ENCODE assay signal across 13 cellular contexts in genomic region chr12:123382684-123383083, GRCh38. TPM values are rescaled to one million over a fixed set of nuclear protein-coding genes. Genes with fewer than 3 reads are reported as not detected.
DNase-seq lines count a peak whose midpoint lies in the region; ATAC-seq and TF ChIP-seq lines count a peak whose summit lies in the region.
"Had no signal": no experiment of that assay in that cellular context is flagged by ENCODE, and none has a peak within 500 bp of the region (broad histone marks: within the 10 kb centered on the region; RNA-seq: fewer than 3 reads in every experiment).

No MANE protein-coding gene starts in this region.

- no peak overlapping the region for H3K27ac Mint-ChIP-seq in activated naive CD4-positive, alpha-beta T cell treated with anti-CD3 and anti-CD28 coated beads, Interleukin-2, amount 10 ng/mL, durations not matched to agents 7 days and 5 days
- peak overlapping the region in 1 of 2 donors; percentile 46 for H3K27ac Mint-ChIP-seq in activated naive CD4-positive, alpha-beta T cell treated with anti-CD3 and anti-CD28 coated beads, Interleukin-2, amount 50 U/mL, for 72 hours
- no peak overlapping the region for H3K27ac Mint-ChIP-seq in T-helper 17 cell
- peak overlapping the region; percentile 64 for H3K27ac Mint-ChIP-seq in glutamatergic neuron (ENCODE audit: unreplicated experiment)
- H3K27ac Mint-ChIP-seq in stimulated activated naive B cell treated with anti-CD40 and anti-IgM and Interleukin-4, amounts not matched to agents 10 μg/mL and 1 μg/mL and 100 μg/mL, for 72 hours, result no peak overlapping the region

- no peaks in the 10 kb centered on the region for H3K36me3 Mint-ChIP-seq in activated naive CD4-positive, alpha-beta T cell treated with anti-CD3 and anti-CD28 coated beads, Interleukin-2, amount 10 ng/mL, durations not matched to agents 7 days and 5 days
- no peaks in the 10 kb centered on the region for H3K36me3 Mint-ChIP-seq in activated naive CD4-positive, alpha-beta T cell treated with anti-CD3 and anti-CD28 coated beads, Interleukin-2, amount 50 U/mL, for 72 hours
- H3K36me3 Mint-ChIP-seq in T-helper 17 cell (ENCODE audit: low read depth) (no peaks in the 10 kb centered on the region), glutamatergic neuron (ENCODE audit: unreplicated experiment) (no peaks in the 10 kb centered on the region)
- H3K36me3 Mint-ChIP-seq in stimulated activated naive B cell treated with anti-CD40 and anti-IgM and Interleukin-4, amounts not matched to agents 10 μg/mL and 1 μg/mL and 100 μg/mL, for 72 hours, result no peaks in the 10 kb centered on the region

- H3K4me3 Mint-ChIP-seq in activated naive CD4-positive, alpha-beta T cell treated with anti-CD3 and anti-CD28 coated beads, Interleukin-2, amount 10 ng/mL, durations not matched to agents 7 days and 5 days, result peak overlapping the region; percentile 53
- H3K4me3 Mint-ChIP-seq in T-helper 17 cell (peak overlapping the region; percentile 45), glutamatergic neuron (ENCODE audit: unreplicated experiment) (peak overlapping the region; percentile 92)
- peak overlapping the region; percentile 61 to 62 for H3K4me3 Mint-ChIP-seq in stimulated activated naive B cell treated with anti-CD40 and anti-IgM and Interleukin-4, amounts not matched to agents 10 μg/mL and 1 μg/mL and 100 μg/mL, for 72 hours

- ATAC-seq in activated naive CD4-positive, alpha-beta T cell treated with anti-CD3 and anti-CD28 coated beads, Interleukin-2, amount 50 U/mL, for 72 hours, result no peak
- ATAC-seq in T-helper 17 cell (no peak), GM18502 (IDR thresholded peaks at IDR 0.05; ENCODE audit: poor library complexity, unreplicated experiment) (no peak), GM19467 (IDR thresholded peaks at IDR 0.05; ENCODE audit: unreplicated experiment) (no peak)
- no peak for ATAC-seq in stimulated activated naive B cell treated with anti-CD40 and anti-IgM and Interleukin-4, amounts not matched to agents 10 μg/mL and 1 μg/mL and 100 μg/mL, for 72 hours (replicated peaks)

- peaks cover 34% of the 10 kb centered on the region for H3K4me1 Mint-ChIP-seq in activated naive CD4-positive, alpha-beta T cell treated with anti-CD3 and anti-CD28 coated beads, Interleukin-2, amount 10 ng/mL, durations not matched to agents 7 days and 5 days
- H3K4me1 Mint-ChIP-seq in T-helper 17 cell (peaks cover 18% of the 10 kb centered on the region), glutamatergic neuron (ENCODE audit: low read depth, unreplicated experiment) (peaks cover 2% of the 10 kb centered on the region)
- peaks cover 12 to 20% of the 10 kb centered on the region in 2 donors for H3K4me1 Mint-ChIP-seq in stimulated activated naive B cell treated with anti-CD40 and anti-IgM and Interleukin-4, amounts not matched to agents 10 μg/mL and 1 μg/mL and 100 μg/mL, for 72 hours

- H3K27me3 Mint-ChIP-seq in activated naive CD4-positive, alpha-beta T cell treated with anti-CD3 and anti-CD28 coated beads, Interleukin-2, amount 10 ng/mL, durations not matched to agents 7 days and 5 days, result no peaks in the 10 kb centered on the region
- H3K27me3 Mint-ChIP-seq in T-helper 17 cell (no peaks in the 10 kb centered on the region), glutamatergic neuron (ENCODE audit: unreplicated experiment) (peaks cover 13% of the 10 kb centered on the region)
- no peaks in the 10 kb centered on the region for H3K27me3 Mint-ChIP-seq in stimulated activated naive B cell treated with anti-CD40 and anti-IgM and Interleukin-4, amounts not matched to agents 10 μg/mL and 1 μg/mL and 100 μg/mL, for 72 hours

- H3K9me3 ChIP-seq in T-helper 17 cell (ENCODE audit: control insufficient read depth, low read length, poor library complexity, severe bottlenecking), result no peaks in the 10 kb centered on the region
- H3K9me3 ChIP-seq: ascending aorta, vagina had no signal

- no peaks in the 10 kb centered on the region for H3K9me3 Mint-ChIP-seq in activated naive CD4-positive, alpha-beta T cell treated with anti-CD3 and anti-CD28 coated beads, Interleukin-2, amount 10 ng/mL, durations not matched to agents 7 days and 5 days
- H3K9me3 Mint-ChIP-seq in activated naive CD4-positive, alpha-beta T cell treated with anti-CD3 and anti-CD28 coated beads, Interleukin-2, amount 50 U/mL, for 72 hours, result no peaks in the 10 kb centered on the region
- peaks cover 3% of the 10 kb centered on the region for H3K9me3 Mint-ChIP-seq in glutamatergic neuron (ENCODE audit: unreplicated experiment)
- H3K9me3 Mint-ChIP-seq in stimulated activated naive B cell treated with anti-CD40 and anti-IgM and Interleukin-4, amounts not matched to agents 10 μg/mL and 1 μg/mL and 100 μg/mL, for 72 hours, result no peaks in the 10 kb centered on the region

- DNase-seq in activated naive CD4-positive, alpha-beta T cell treated with anti-CD3 and anti-CD28 coated beads, Interleukin-2, amount 10 ng/mL, durations not matched to agents 7 days and 5 days, result no peak
- no peak for DNase-seq in activated naive CD4-positive, alpha-beta T cell treated with anti-CD3 and anti-CD28 coated beads, Interleukin-2, amount 50 U/mL, for 72 hours (ENCODE audit: low spot score in 2 of 2)
- DNase-seq in T-helper 17 cell (no peak), glutamatergic neuron (no peak), activated gamma-delta T cell (lab: John Stamatoyannopoulos, UW) (no peak)
- DNase-seq in stimulated activated naive B cell treated with anti-CD40 and anti-IgM and Interleukin-4, amounts not matched to agents 10 μg/mL and 1 μg/mL and 100 μg/mL, for 72 hours, result no peak
- DNase-seq: dorsolateral prefrontal cortex, KG1, NCI-H2107 had no signal

- no peak for TF ChIP-seq CTCF in glutamatergic neuron (IDR thresholded peaks at IDR 0.05; ENCODE audit: partially characterized antibody, unreplicated experiment)

- CTCF ChIA-PET in activated naive CD4-positive, alpha-beta T cell treated with anti-CD3 and anti-CD28 coated beads, Interleukin-2, amount 10 ng/mL, durations not matched to agents 7 days and 5 days (lab: Charles Lee), result interaction anchor here (2.3 kb wide), 1 partner anchor 17 kb away, joined by 14 read pairs; no protein-coding TSS in a partner anchor

RNA-seq across cellular contexts. Expression of gene KMT5A, which starts 1.2 kb away (rescaled TPM):
- total RNA-seq in activated naive CD4-positive, alpha-beta T cell treated with anti-CD3 and anti-CD28 coated beads, Interleukin-2, amount 50 U/mL, for 72 hours, result 10 to 100 TPM; 51.8 to 58.4 TPM
- total RNA-seq in T-helper 17 cell, result 10 to 100 TPM; 32.3 to 34.9 TPM
- total RNA-seq in glutamatergic neuron (ENCODE audit: unreplicated experiment), result 53.6 TPM

RNA-seq across cellular contexts. Expression of gene SBNO1, which starts 18.0 kb away (rescaled TPM):
- 10 to 100 TPM; 58.4 to 88.6 TPM for total RNA-seq in activated naive CD4-positive, alpha-beta T cell treated with anti-CD3 and anti-CD28 coated beads, Interleukin-2, amount 50 U/mL, for 72 hours
- total RNA-seq in T-helper 17 cell (10 to 100 TPM; 29.5 to 33.6 TPM), glutamatergic neuron (ENCODE audit: unreplicated experiment) (50.9 TPM)

RNA-seq across cellular contexts. Expression of gene RILPL2, which starts 53.8 kb away (rescaled TPM):
- total RNA-seq in activated naive CD4-positive, alpha-beta T cell treated with anti-CD3 and anti-CD28 coated beads, Interleukin-2, amount 50 U/mL, for 72 hours, result 10 to 100 TPM in 1 of 2 donors, 1 to 10 TPM in 1; 8.6 to 11.2 TPM
- 10 to 100 TPM in 1 of 2 donors, 1 to 10 TPM in 1; 9.6 to 11.8 TPM for total RNA-seq in T-helper 17 cell
- 0.10 TPM for total RNA-seq in glutamatergic neuron (ENCODE audit: unreplicated experiment)
